In genomic region chr4:184267206-184267608, GRCh38 we compare ENCODE assay signal across 1 cellular context.
TF ChIP-seq lines count a peak whose summit lies in the region.

No MANE protein-coding gene starts in this region.

TF ChIP-seq in IMR-90, 13 proteins besides CTCF, POLR2A, EP300 and RAD21 (continued from another document):
- TF ChIP-seq ELK1 (IDR thresholded peaks at IDR 0.05; ENCODE audit: borderline replicate concordance, low read depth, low read length): no peak
- TF ChIP-seq RFX5 (IDR thresholded peaks at IDR 0.05; ENCODE audit: low read depth, low read length): no peak
- TF ChIP-seq SMC3 (IDR thresholded peaks at IDR 0.05; ENCODE audit: low read depth, low read length): no peak
- TF ChIP-seq RCOR1 (IDR thresholded peaks at IDR 0.05; ENCODE audit: insufficient replicate concordance, low read length): no peak
- TF ChIP-seq MAFK (IDR thresholded peaks at IDR 0.05; ENCODE audit: low read depth, low read length): no peak
- TF ChIP-seq NFE2L2 (IDR thresholded peaks at IDR 0.05; ENCODE audit: low read depth, low read length): no peak
- no peak for TF ChIP-seq CHD1 (IDR thresholded peaks at IDR 0.05; ENCODE audit: low read depth, low read length)
- no peak for TF ChIP-seq FOS (IDR thresholded peaks at IDR 0.05; ENCODE audit: low read depth, low read length)
- TF ChIP-seq MXI1 (IDR thresholded peaks at IDR 0.05; ENCODE audit: borderline replicate concordance, low read depth, low read length): no peak
